Comparison of ENCODE assay signal across 16 cellular contexts in the genomic region with DNA sequence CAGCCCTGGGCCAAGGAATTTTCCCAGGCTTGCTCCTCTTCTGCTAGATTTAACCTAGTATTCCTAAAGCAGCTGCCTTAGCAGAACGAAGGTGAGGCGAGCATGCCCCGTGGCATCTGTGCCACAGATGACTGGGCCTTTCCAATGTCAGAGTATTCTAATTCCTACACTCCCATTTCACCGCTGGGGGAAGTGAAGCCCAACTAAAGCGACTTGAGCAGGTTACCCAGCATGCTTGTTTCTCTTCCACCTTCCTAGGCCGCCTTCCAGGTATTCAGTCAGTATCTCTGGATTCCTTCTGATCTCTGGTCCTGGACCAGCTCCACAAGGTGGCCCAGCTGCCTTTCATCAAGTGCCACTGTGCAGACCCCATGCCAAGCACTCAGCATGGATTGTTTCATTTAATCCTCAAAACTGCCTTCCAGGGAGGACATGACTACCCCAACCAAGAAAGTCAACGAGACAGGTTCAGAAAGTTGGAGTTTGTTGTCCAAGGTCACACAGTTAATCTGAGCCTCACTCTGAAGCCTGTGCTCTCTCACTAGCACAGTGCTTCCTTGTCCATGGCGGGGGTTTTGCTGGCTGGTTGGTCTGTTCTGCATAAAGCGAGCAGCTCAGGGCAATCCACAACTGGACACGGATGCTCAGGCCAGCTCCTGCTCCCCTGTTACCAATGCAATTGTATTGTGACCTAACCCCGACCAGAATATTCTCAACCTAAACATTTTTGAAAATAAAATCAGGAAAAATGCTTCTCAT.
"Had no signal": no experiment of that assay in that cellular context is flagged by ENCODE, and none has a peak within 500 bp of the region (broad histone marks: within the 10 kb centered on the region; RNA-seq: fewer than 3 reads in every experiment).

No MANE protein-coding gene starts in this region.

- FAIRE-seq: astrocyte, islet of Langerhans had no signal

- H3K4me1 ChIP-seq: foreskin keratinocyte, left lung, SJCRH30, upper lobe of right lung had no signal

- H3K9me3 Mint-ChIP-seq: activated CD4-positive, alpha-beta T cell treated with anti-CD3 and anti-CD28 coated beads, Interleukin-2, amount 10 ng/mL, durations not matched to agents 7 days and 5 days; activated naive CD4-positive, alpha-beta T cell treated with anti-CD3 and anti-CD28 coated beads, Interleukin-2, amount 50 U/mL, for 24 hours; memory B cell; T-helper 1 cell treated with Interleukin-12 subunit alpha and Interleukin-12 subunit beta and Interleukin-4 antibody, amounts not matched to agents 30 μg/mL and 1 μg/mL, for 36 hours had no signal

- H3K27me3 ChIP-seq: foreskin keratinocyte, hepatocyte, left lung, neutrophil, SJCRH30, stomach, upper lobe of right lung had no signal

- ATAC-seq: activated CD4-positive, CD25-positive, alpha-beta regulatory T cell treated with anti-CD3 and anti-CD28 coated beads, Interleukin-2, amount 50 U/mL, for 24 hours; foreskin keratinocyte had no signal

- H3K36me3 ChIP-seq: neutrophil, SJCRH30 had no signal

- H3K27ac Mint-ChIP-seq: activated CD4-positive, alpha-beta T cell treated with anti-CD3 and anti-CD28 coated beads, Interleukin-2, amount 10 ng/mL, durations not matched to agents 7 days and 5 days; activated naive CD4-positive, alpha-beta T cell treated with anti-CD3 and anti-CD28 coated beads, Interleukin-2, amount 50 U/mL, for 24 hours; memory B cell; T-helper 1 cell treated with Interleukin-12 subunit alpha and Interleukin-12 subunit beta and Interleukin-4 antibody, amounts not matched to agents 30 μg/mL and 1 μg/mL, for 36 hours had no signal

- H3K4me3 Mint-ChIP-seq: activated CD4-positive, alpha-beta T cell treated with anti-CD3 and anti-CD28 coated beads, Interleukin-2, amount 10 ng/mL, durations not matched to agents 7 days and 5 days; activated naive CD4-positive, alpha-beta T cell treated with anti-CD3 and anti-CD28 coated beads, Interleukin-2, amount 50 U/mL, for 24 hours; memory B cell; T-helper 1 cell treated with Interleukin-12 subunit alpha and Interleukin-12 subunit beta and Interleukin-4 antibody, amounts not matched to agents 30 μg/mL and 1 μg/mL, for 36 hours had no signal

- H3K4me3 ChIP-seq: hepatocyte, left lung, SJCRH30, skin epidermis, stomach, upper lobe of right lung had no signal

- H3K4me1 Mint-ChIP-seq: activated CD4-positive, alpha-beta T cell treated with anti-CD3 and anti-CD28 coated beads, Interleukin-2, amount 10 ng/mL, durations not matched to agents 7 days and 5 days; activated naive CD4-positive, alpha-beta T cell treated with anti-CD3 and anti-CD28 coated beads, Interleukin-2, amount 50 U/mL, for 24 hours; memory B cell had no signal

- H3K36me3 Mint-ChIP-seq: activated naive CD4-positive, alpha-beta T cell treated with anti-CD3 and anti-CD28 coated beads, Interleukin-2, amount 50 U/mL, for 24 hours; memory B cell had no signal

- DNase-seq: activated CD4-positive, alpha-beta T cell treated with anti-CD3 and anti-CD28 coated beads, Interleukin-2, amount 10 ng/mL, durations not matched to agents 7 days and 5 days; activated gamma-delta T cell; foreskin keratinocyte; left lung; SJCRH30; upper lobe of right lung had no signal

- H3K9me3 ChIP-seq: left lung, neutrophil, SJCRH30, stomach, upper lobe of right lung had no signal

- H3K27ac ChIP-seq: foreskin keratinocyte, hepatocyte, left lung, neutrophil, SJCRH30, skin epidermis, upper lobe of right lung had no signal

- H3K27me3 Mint-ChIP-seq: activated naive CD4-positive, alpha-beta T cell treated with anti-CD3 and anti-CD28 coated beads, Interleukin-2, amount 50 U/mL, for 24 hours; memory B cell had no signal
